ENCODE assay signal across 20 cellular contexts in the genomic region with DNA sequence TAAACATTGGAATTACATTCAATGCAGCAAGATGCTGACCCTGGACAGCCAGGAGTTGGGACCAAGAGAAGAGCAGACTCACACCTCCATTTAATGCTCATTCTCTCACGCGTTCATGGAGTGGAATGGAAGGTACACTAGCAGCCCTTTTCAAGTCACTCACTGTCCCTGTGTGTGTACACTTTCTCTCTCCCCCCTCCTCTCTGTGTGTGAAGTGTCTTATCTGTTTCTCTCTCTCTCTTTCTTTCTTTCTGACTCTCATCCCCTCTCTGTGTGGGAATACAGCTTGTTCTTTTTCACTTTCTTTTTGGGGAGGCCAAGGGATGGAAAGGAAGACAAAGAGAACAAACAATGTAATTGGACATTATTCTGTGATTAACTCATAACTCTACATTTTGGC.
"Had no signal": no experiment of that assay in that cellular context is flagged by ENCODE, and none has a peak within 500 bp of the region (broad histone marks: within the 10 kb centered on the region; RNA-seq: fewer than 3 reads in every experiment).

No MANE protein-coding gene starts in this region.

- ATAC-seq: activated CD4-positive, CD25-positive, alpha-beta regulatory T cell treated with anti-CD3 and anti-CD28 coated beads, Interleukin-2, amount 50 U/mL, for 24 hours; effector memory CD8-positive, alpha-beta T cell; left lung; stimulated activated naive CD8-positive, alpha-beta T cell treated with anti-CD3 and anti-CD28 coated beads, Interleukin-15, Interleukin-2, amounts not matched to agents 100 U/mL and 50 U/mL, for 24 hours had no signal

- H3K27ac Mint-ChIP-seq: activated naive CD8-positive, alpha-beta T cell; effector memory CD8-positive, alpha-beta T cell; mesothelial cell of epicardium; nephron progenitor cell; T-helper 1 cell treated with Interleukin-12 subunit alpha and Interleukin-12 subunit beta and Interleukin-4 antibody, amounts not matched to agents 30 μg/mL and 1 μg/mL, for 36 hours had no signal

- H3K36me3 ChIP-seq: cardiac muscle cell, esophagus squamous epithelium, left lung, tibial artery had no signal

- H3K27me3 ChIP-seq: cardiac muscle cell, esophagus squamous epithelium, left lung, tibial artery had no signal

- H3K36me3 Mint-ChIP-seq: activated naive CD8-positive, alpha-beta T cell; mesothelial cell of epicardium had no signal

- H3K4me3 Mint-ChIP-seq: activated naive CD8-positive, alpha-beta T cell; effector memory CD8-positive, alpha-beta T cell; mesothelial cell of epicardium; nephron progenitor cell; T-helper 1 cell treated with Interleukin-12 subunit alpha and Interleukin-12 subunit beta and Interleukin-4 antibody, amounts not matched to agents 30 μg/mL and 1 μg/mL, for 36 hours had no signal

- FAIRE-seq: urothelium cell line had no signal

- H3K9me3 Mint-ChIP-seq: effector memory CD8-positive, alpha-beta T cell; mesothelial cell of epicardium; nephron progenitor cell; T-helper 1 cell treated with Interleukin-12 subunit alpha and Interleukin-12 subunit beta and Interleukin-4 antibody, amounts not matched to agents 30 μg/mL and 1 μg/mL, for 36 hours had no signal

- H3K27ac ChIP-seq: cardiac muscle cell, esophagus squamous epithelium, left lung, tibial artery had no signal

- DNase-seq: activated CD4-positive, alpha-beta T cell treated with anti-CD3 and anti-CD28 coated beads, Interleukin-2, amount 50 U/mL, for 1 hour; activated gamma-delta T cell; amniotic stem cell; dermis blood vessel endothelial cell; effector memory CD8-positive, alpha-beta T cell; esophagus squamous epithelium; foreskin melanocyte; left lung; nephron progenitor cell; nucleus accumbens; stimulated activated CD4-positive, alpha-beta T cell treated with anti-CD3 and anti-CD28 coated beads, Interleukin-2, amount 100 ng/mL, for 24 hours; stimulated activated naive CD8-positive, alpha-beta T cell treated with anti-CD3 and anti-CD28 coated beads, Interleukin-15, Interleukin-2, amounts not matched to agents 100 U/mL and 50 U/mL, for 24 hours; substantia nigra; tibial artery had no signal

- H3K9me3 ChIP-seq: esophagus squamous epithelium, left lung, tibial artery had no signal

- H3K4me3 ChIP-seq: cardiac muscle cell, esophagus squamous epithelium, left lung, tibial artery had no signal
